Comparison of ENCODE assay signal across 22 cellular contexts in genomic region chr6:168671028-168671862, GRCh38.
DNase-seq lines count a peak whose midpoint lies in the region; ATAC-seq, FAIRE-seq and TF ChIP-seq lines count a peak whose summit lies in the region.
"Had no signal": no experiment of that assay in that cellular context is flagged by ENCODE, and none has a peak within 500 bp of the region (broad histone marks: within the 10 kb centered on the region; RNA-seq: fewer than 3 reads in every experiment).

No MANE protein-coding gene starts in this region.

- TF ChIP-seq CTCF in kidney (IDR thresholded peaks at IDR 0.05; ENCODE audit: borderline replicate concordance, extremely low read depth, insufficient read depth) (no peak), mucosa of descending colon (IDR thresholded peaks at IDR 0.05) (no peak), transverse colon (IDR thresholded peaks at IDR 0.05) (no peak)

- peak; percentile 19 for DNase-seq in activated CD8-positive, alpha-beta memory T cell treated with anti-CD3 and anti-CD28 coated beads, Interleukin-2, amount 10 ng/mL, durations not matched to agents 7 days and 5 days
- no peak for DNase-seq in activated CD8-positive, alpha-beta memory T cell treated with anti-CD3 and anti-CD28 coated beads, Interleukin-2, amount 50 U/mL, for 48 hours
- DNase-seq in kidney (peak; percentile 53), mucosa of descending colon (peak in 2 of 3 donors; percentile 14 to 51), transverse colon (no peak)
- DNase-seq in activated CD4-positive, alpha-beta memory T cell treated with anti-CD3 and anti-CD28 coated beads for 36 hours: no peak
- DNase-seq: HCEC 1CT, NCI-H1048, NCI-H1417, NCI-H1694 treated with DMSO at 0.1 percent for 48 hours, NCI-H2081, NCI-H2227 treated with DMSO at 0.1 percent for 48 hours, NCI-H526 treated with DMSO at 0.1 percent for 48 hours, PC-9, SJCRH30 had no signal

- no peak for ATAC-seq in activated CD8-positive, alpha-beta memory T cell treated with anti-CD3 and anti-CD28 coated beads, Interleukin-2, amount 10 ng/mL, durations not matched to agents 7 days and 5 days
- ATAC-seq in mucosa of descending colon: peak; percentile 47
- no peak for ATAC-seq in GM19455 (IDR thresholded peaks at IDR 0.05; ENCODE audit: unreplicated experiment)
- ATAC-seq in GM21390 (IDR thresholded peaks at IDR 0.05; ENCODE audit: unreplicated experiment): no peak
- ATAC-seq: Right ventricle myocardium inferior had no signal

- H3K27ac ChIP-seq in kidney (ENCODE audit: low read depth in 2 of 2, low read length in 2 of 2) (no peak overlapping the region), transverse colon (peak overlapping the region; percentile 48 to 71 (median 65))
- H3K27ac ChIP-seq: 22Rv1, PC-9, SJCRH30 had no signal

- CTCF ChIA-PET in activated CD8-positive, alpha-beta memory T cell treated with anti-CD3 and anti-CD28 coated beads, Interleukin-2, amount 10 ng/mL, durations not matched to agents 7 days and 5 days (lab: Charles Lee): no interaction called here
- CTCF ChIA-PET in activated CD4-positive, alpha-beta memory T cell treated with anti-CD3 and anti-CD28 coated beads for 36 hours (lab: Charles Lee): no interaction called here

- H3K9me3 ChIP-seq in kidney (ENCODE audit: control insufficient read depth in 1 of 2, low read length in 2 of 2): no peaks in the 10 kb centered on the region
- no peaks in the 10 kb centered on the region for H3K9me3 ChIP-seq in mucosa of descending colon
- no peaks in the 10 kb centered on the region for H3K9me3 ChIP-seq in transverse colon
- H3K9me3 ChIP-seq: SJCRH30 had no signal

- 77 to 78% methylated on average over 10 to 19 of the region's 19 CpGs for WGBS in transverse colon (ENCODE audit: low coverage in 1 of 2), 2 donors

- H3K36me3 Mint-ChIP-seq in activated CD8-positive, alpha-beta memory T cell treated with anti-CD3 and anti-CD28 coated beads, Interleukin-2, amount 10 ng/mL, durations not matched to agents 7 days and 5 days: no peaks in the 10 kb centered on the region
- no peaks in the 10 kb centered on the region for H3K36me3 Mint-ChIP-seq in activated CD4-positive, alpha-beta memory T cell treated with anti-CD3 and anti-CD28 coated beads for 36 hours
- H3K36me3 Mint-ChIP-seq: IgD-negative memory B cell had no signal

- H3K4me1 Mint-ChIP-seq in activated CD8-positive, alpha-beta memory T cell treated with anti-CD3 and anti-CD28 coated beads, Interleukin-2, amount 10 ng/mL, durations not matched to agents 7 days and 5 days: no peaks in the 10 kb centered on the region
- H3K4me1 Mint-ChIP-seq in activated CD4-positive, alpha-beta memory T cell treated with anti-CD3 and anti-CD28 coated beads for 36 hours (ENCODE audit: low read depth): no peaks in the 10 kb centered on the region
- H3K4me1 Mint-ChIP-seq: IgD-negative memory B cell had no signal

- no peaks in the 10 kb centered on the region for H3K27me3 ChIP-seq in transverse colon

- TF ChIP-seq EP300 in transverse colon (IDR thresholded peaks at IDR 0.05; ENCODE audit: low read depth): no peak

- FAIRE-seq in kidney (lab: Jason Lieb, UNC): no peak
- FAIRE-seq: D721Med, H1 had no signal

- no peak overlapping the region for H3K9ac ChIP-seq in kidney (ENCODE audit: low read length in 2 of 2)

- no peak overlapping the region for H3K4me3 Mint-ChIP-seq in activated CD8-positive, alpha-beta memory T cell treated with anti-CD3 and anti-CD28 coated beads, Interleukin-2, amount 10 ng/mL, durations not matched to agents 7 days and 5 days
- H3K4me3 Mint-ChIP-seq in activated CD4-positive, alpha-beta memory T cell treated with anti-CD3 and anti-CD28 coated beads for 36 hours: no peak overlapping the region
- H3K4me3 Mint-ChIP-seq: IgD-negative memory B cell had no signal

- intact Hi-C loops in kidney (cut with DNase I): no loop called here
- intact Hi-C loops in mucosa of descending colon (cut with DNase I, micrococcal nuclease): no loop called here
- intact Hi-C loops in transverse colon (cut with DNase I; ENCODE audit: low total_unique reads): no loop called here
- intact Hi-C loops in activated CD4-positive, alpha-beta memory T cell treated with anti-CD3 and anti-CD28 coated beads for 36 hours (cut with micrococcal nuclease): no loop called here

- H3K4me3 ChIP-seq in kidney (ENCODE audit: low read length in 2 of 2): no peak overlapping the region
- H3K4me3 ChIP-seq in mucosa of descending colon: no peak overlapping the region
- H3K4me3 ChIP-seq in transverse colon: no peak overlapping the region
- H3K4me3 ChIP-seq: PC-9, SJCRH30 had no signal

- in situ Hi-C loops in transverse colon (cut with MboI; ENCODE audit: low pct_ligation_motif_present in 1 of 4, low pct_unique_long_range_greater_than_20kb in 1 of 4, low sequenced_read_pairs in 3 of 4): no loop called here

- POLR2A ChIA-PET in activated CD4-positive, alpha-beta memory T cell treated with anti-CD3 and anti-CD28 coated beads for 36 hours (lab: Charles Lee): no interaction called here

- no peak for TF ChIP-seq POLR2A in transverse colon (IDR thresholded peaks at IDR 0.05)

- H3K27me3 Mint-ChIP-seq in activated CD8-positive, alpha-beta memory T cell treated with anti-CD3 and anti-CD28 coated beads, Interleukin-2, amount 10 ng/mL, durations not matched to agents 7 days and 5 days: no peaks in the 10 kb centered on the region
- no peaks in the 10 kb centered on the region for H3K27me3 Mint-ChIP-seq in activated CD4-positive, alpha-beta memory T cell treated with anti-CD3 and anti-CD28 coated beads for 36 hours
- H3K27me3 Mint-ChIP-seq: IgD-negative memory B cell had no signal

- H3K4me1 ChIP-seq in kidney (ENCODE audit: control insufficient read depth in 1 of 2, insufficient read depth in 1 of 2, low read depth in 1 of 2, low read length in 2 of 2) (no peaks in the 10 kb centered on the region), mucosa of descending colon (ENCODE audit: low read depth) (no peaks in the 10 kb centered on the region), transverse colon (peaks cover 0 to 13% (median 2%) of the 10 kb centered on the region in 4 donors)
- H3K4me1 ChIP-seq: SJCRH30 had no signal

- no peak overlapping the region for H3K27ac Mint-ChIP-seq in activated CD8-positive, alpha-beta memory T cell treated with anti-CD3 and anti-CD28 coated beads, Interleukin-2, amount 10 ng/mL, durations not matched to agents 7 days and 5 days
- no peak overlapping the region for H3K27ac Mint-ChIP-seq in activated CD4-positive, alpha-beta memory T cell treated with anti-CD3 and anti-CD28 coated beads for 36 hours

- no peaks in the 10 kb centered on the region for H3K36me3 ChIP-seq in kidney (ENCODE audit: control insufficient read depth in 1 of 2, insufficient read depth in 2 of 2, low read length in 2 of 2)
- no peaks in the 10 kb centered on the region for H3K36me3 ChIP-seq in mucosa of descending colon (ENCODE audit: low read depth)
- no peaks in the 10 kb centered on the region for H3K36me3 ChIP-seq in transverse colon
- H3K36me3 ChIP-seq: SJCRH30 had no signal

- no peaks in the 10 kb centered on the region for H3K9me3 Mint-ChIP-seq in activated CD8-positive, alpha-beta memory T cell treated with anti-CD3 and anti-CD28 coated beads, Interleukin-2, amount 10 ng/mL, durations not matched to agents 7 days and 5 days (ENCODE audit: low read depth)
- no peaks in the 10 kb centered on the region for H3K9me3 Mint-ChIP-seq in activated CD4-positive, alpha-beta memory T cell treated with anti-CD3 and anti-CD28 coated beads for 36 hours

Comparison
In these comparisons a context has a peak if more than half of its experiments do, and no peak if none do; other contexts are left out.
1. DNase-seq: peak in activated CD8-positive, alpha-beta memory T cell treated with anti-CD3 and anti-CD28 coated beads, Interleukin-2, amount 10 ng/mL, durations not matched to agents 7 days and 5 days (single experiment), kidney (single experiment) and mucosa of descending colon (2 of 3); none in activated CD8-positive, alpha-beta memory T cell treated with anti-CD3 and anti-CD28 coated beads, Interleukin-2, amount 50 U/mL, for 48 hours (single experiment), transverse colon (single experiment) and activated CD4-positive, alpha-beta memory T cell treated with anti-CD3 and anti-CD28 coated beads for 36 hours (single experiment).
2. H3K27ac ChIP-seq: peak in transverse colon (4 of 4); none in kidney (0 of 2).